In genomic region chr6:32114853-32115252, GRCh38 we compare ENCODE assay signal across 8 cellular contexts. TPM values are rescaled to one million over a fixed set of nuclear protein-coding genes. Genes with fewer than 3 reads are reported as not detected.
DNase-seq lines count a peak whose midpoint lies in the region; ATAC-seq and TF ChIP-seq lines count a peak whose summit lies in the region.
"Had no signal": no experiment of that assay in that cellular context is flagged by ENCODE, and none has a peak within 500 bp of the region (broad histone marks: within the 10 kb centered on the region; RNA-seq: fewer than 3 reads in every experiment).

No MANE protein-coding gene starts in this region.

- peaks cover 5 to 72% (median 48%) of the 10 kb centered on the region in 3 donors for H3K4me1 ChIP-seq in gastroesophageal sphincter
- peaks cover 12 to 56% of the 10 kb centered on the region in 2 donors for H3K4me1 ChIP-seq in thoracic aorta (ENCODE audit: control insufficient read depth in 1 of 2, low read depth in 2 of 2)

- WGBS in gastroesophageal sphincter (ENCODE audit: low coverage in 1 of 2), 2 donors, result 57 to 68% methylated on average over 2 to 5 of the region's 9 CpGs

- ATAC-seq in gastroesophageal sphincter, result no peak
- no peak for ATAC-seq in thoracic aorta (ENCODE audit: insufficient number of reproducible peaks, low FRiP score, low read depth)
- ATAC-seq in HG02981 (IDR thresholded peaks at IDR 0.05; ENCODE audit: unreplicated experiment), result no peak
- no peak for ATAC-seq in GM19351 (IDR thresholded peaks at IDR 0.05; ENCODE audit: unreplicated experiment)

- H3K36me3 Mint-ChIP-seq in HFFc6 (ENCODE audit: low read depth), result peaks cover 22% of the 10 kb centered on the region
- H3K36me3 Mint-ChIP-seq in activated naive CD8-positive, alpha-beta T cell treated with anti-CD3 and anti-CD28 coated beads for 36 hours, result no peaks in the 10 kb centered on the region

- H3K27me3 ChIP-seq in gastroesophageal sphincter, result no peaks in the 10 kb centered on the region
- no peaks in the 10 kb centered on the region for H3K27me3 ChIP-seq in thoracic aorta (replicated peaks; ENCODE audit: insufficient read depth)

- no peak for TF ChIP-seq EP300 in gastroesophageal sphincter (IDR thresholded peaks at IDR 0.05)

- peak overlapping the region in 3 of 4 donors; percentile 77 to 86 (median 81) for H3K27ac ChIP-seq in gastroesophageal sphincter
- peak overlapping the region; percentile 42 to 84 for H3K27ac ChIP-seq in thoracic aorta

- H3K27me3 Mint-ChIP-seq in HFFc6 (ENCODE audit: insufficient read depth), result peaks cover 2% of the 10 kb centered on the region
- H3K27me3 Mint-ChIP-seq in activated naive CD8-positive, alpha-beta T cell treated with anti-CD3 and anti-CD28 coated beads for 36 hours, result no peaks in the 10 kb centered on the region

- no peak for TF ChIP-seq CTCF in HFFc6 (IDR thresholded peaks at IDR 0.05)
- no peak for TF ChIP-seq CTCF in gastroesophageal sphincter (IDR thresholded peaks at IDR 0.05)
- no peak for TF ChIP-seq CTCF in thoracic aorta (IDR thresholded peaks at IDR 0.05)

- TF ChIP-seq POLR2A in gastroesophageal sphincter (IDR thresholded peaks at IDR 0.05), result no peak

- peak overlapping the region; percentile 99 for H3K27ac Mint-ChIP-seq in HFFc6
- peak overlapping the region; percentile 50 for H3K27ac Mint-ChIP-seq in activated naive CD8-positive, alpha-beta T cell treated with anti-CD3 and anti-CD28 coated beads for 36 hours
- H3K27ac Mint-ChIP-seq: progenitor cell of endocrine pancreas had no signal

- H3K4me1 Mint-ChIP-seq in HFFc6 (ENCODE audit: low read depth), result peaks cover 64% of the 10 kb centered on the region
- peaks cover 3% of the 10 kb centered on the region for H3K4me1 Mint-ChIP-seq in activated naive CD8-positive, alpha-beta T cell treated with anti-CD3 and anti-CD28 coated beads for 36 hours

- H3K36me3 ChIP-seq in gastroesophageal sphincter, result peaks cover 0 to 49% of the 10 kb centered on the region in 2 donors
- H3K36me3 ChIP-seq in thoracic aorta, result peaks cover 36% of the 10 kb centered on the region

- DNase-seq in HFFc6, result peak; percentile 91
- DNase-seq in activated naive CD8-positive, alpha-beta T cell treated with anti-CD3 and anti-CD28 coated beads for 36 hours, result no peak
- no peak for DNase-seq in thoracic aorta (ENCODE audit: low spot score)
- DNase-seq in hypothalamus (lab: John Stamatoyannopoulos, UW), result no peak

- H3K9me3 Mint-ChIP-seq in HFFc6, result no peaks in the 10 kb centered on the region
- H3K9me3 Mint-ChIP-seq in activated naive CD8-positive, alpha-beta T cell treated with anti-CD3 and anti-CD28 coated beads for 36 hours, result no peaks in the 10 kb centered on the region

- peak overlapping the region; percentile 83 for H3K4me3 Mint-ChIP-seq in HFFc6
- H3K4me3 Mint-ChIP-seq in activated naive CD8-positive, alpha-beta T cell treated with anti-CD3 and anti-CD28 coated beads for 36 hours, result no peak overlapping the region

- H3K4me3 ChIP-seq in gastroesophageal sphincter (no peak overlapping the region), thoracic aorta (no peak overlapping the region)

- H3K9me3 ChIP-seq in gastroesophageal sphincter (no peaks in the 10 kb centered on the region), thoracic aorta (no peaks in the 10 kb centered on the region)

RNA-seq across cellular contexts. Expression of gene TNXB, which starts 5.7 kb away (rescaled TPM):
- total RNA-seq in HFFc6 (2021; fragmentation: NEBNext Ultra II Directional; extraction: Animal tissue kit (Norgen Biotek cat#: 25700)), result 1 to 10 TPM in 1 of 6 experiments, under 1 TPM in 5; 0.28 to 1.4 (median 0.83) TPM
- 1 to 10 TPM in 1 of 2 experiments, under 1 TPM in 1; 0.43 to 1.2 TPM for total RNA-seq in activated naive CD8-positive, alpha-beta T cell treated with anti-CD3 and anti-CD28 coated beads for 36 hours
- 100 to 1,000 TPM; 148 to 394 (median 190) TPM for total RNA-seq in gastroesophageal sphincter
- total RNA-seq in thoracic aorta, result 100 to 1,000 TPM; 194 to 210 TPM

RNA-seq across cellular contexts. Expression of gene ATF6B, which starts 13.2 kb away (rescaled TPM):
- 10 to 100 TPM; 80.0 to 96.2 (median 88.7) TPM for total RNA-seq in HFFc6 (2021; fragmentation: NEBNext Ultra II Directional; extraction: Animal tissue kit (Norgen Biotek cat#: 25700))
- total RNA-seq in activated naive CD8-positive, alpha-beta T cell treated with anti-CD3 and anti-CD28 coated beads for 36 hours, result 10 to 100 TPM; 50.4 to 53.5 TPM
- total RNA-seq in gastroesophageal sphincter (10 to 100 TPM; 13.3 to 26.9 (median 25.2) TPM), thoracic aorta (10 to 100 TPM; 38.2 to 60.9 TPM)

RNA-seq across cellular contexts. Expression of gene FKBPL, which starts 15.2 kb away (rescaled TPM):
- total RNA-seq in HFFc6 (2021; fragmentation: NEBNext Ultra II Directional; extraction: Animal tissue kit (Norgen Biotek cat#: 25700)), result 1 to 10 TPM; 4.3 to 6.0 (median 4.9) TPM
- 1 to 10 TPM; 5.8 to 6.8 TPM for total RNA-seq in activated naive CD8-positive, alpha-beta T cell treated with anti-CD3 and anti-CD28 coated beads for 36 hours
- total RNA-seq in gastroesophageal sphincter (1 to 10 TPM; 2.3 to 4.2 (median 3.7) TPM), thoracic aorta (1 to 10 TPM in 1 of 2 donors, under 1 TPM in 1; 0.41 to 3.2 TPM)

RNA-seq across cellular contexts. Expression of gene PRRT1, which starts 36.9 kb away (rescaled TPM):
- 1 to 10 TPM; 2.6 to 5.8 (median 5.1) TPM for total RNA-seq in HFFc6 (2021; fragmentation: NEBNext Ultra II Directional; extraction: Animal tissue kit (Norgen Biotek cat#: 25700))
- total RNA-seq in activated naive CD8-positive, alpha-beta T cell treated with anti-CD3 and anti-CD28 coated beads for 36 hours, result 1 to 10 TPM; 1.4 to 1.5 TPM
- total RNA-seq in gastroesophageal sphincter (1 to 10 TPM; 1.2 to 4.8 (median 3.1) TPM), thoracic aorta (1 to 10 TPM; 3.8 to 6.8 TPM)

RNA-seq across cellular contexts. Expression of gene PPT2, which starts 39.1 kb away (rescaled TPM):
- total RNA-seq in HFFc6 (2021; fragmentation: NEBNext Ultra II Directional; extraction: Animal tissue kit (Norgen Biotek cat#: 25700)), result 10 to 100 TPM; 15.9 to 21.7 (median 18.6) TPM
- total RNA-seq in activated naive CD8-positive, alpha-beta T cell treated with anti-CD3 and anti-CD28 coated beads for 36 hours, result 10 to 100 TPM; 19.5 to 24.4 TPM
- total RNA-seq in gastroesophageal sphincter (100 to 1,000 TPM in 1 of 4 donors, 10 to 100 TPM in 3; 16.0 to 120 (median 25.5) TPM), thoracic aorta (10 to 100 TPM; 21.8 to 42.0 TPM)

Comparison
In these comparisons a context has a peak if more than half of its experiments do, and no peak if none do; other contexts are left out.
1. RNA of gene TNXB, which starts 5.7 kb away (total RNA-seq): 148 to 394 TPM in gastroesophageal sphincter and 194 to 210 TPM in thoracic aorta; 0.43 to 1.2 TPM in activated naive CD8-positive, alpha-beta T cell treated with anti-CD3 and anti-CD28 coated beads for 36 hours and 0.28 to 1.4 TPM in HFFc6; every median in the first group is over 10 times any median in the second.